Comparison of ENCODE assay signal across 7 cellular contexts in the genomic region with DNA sequence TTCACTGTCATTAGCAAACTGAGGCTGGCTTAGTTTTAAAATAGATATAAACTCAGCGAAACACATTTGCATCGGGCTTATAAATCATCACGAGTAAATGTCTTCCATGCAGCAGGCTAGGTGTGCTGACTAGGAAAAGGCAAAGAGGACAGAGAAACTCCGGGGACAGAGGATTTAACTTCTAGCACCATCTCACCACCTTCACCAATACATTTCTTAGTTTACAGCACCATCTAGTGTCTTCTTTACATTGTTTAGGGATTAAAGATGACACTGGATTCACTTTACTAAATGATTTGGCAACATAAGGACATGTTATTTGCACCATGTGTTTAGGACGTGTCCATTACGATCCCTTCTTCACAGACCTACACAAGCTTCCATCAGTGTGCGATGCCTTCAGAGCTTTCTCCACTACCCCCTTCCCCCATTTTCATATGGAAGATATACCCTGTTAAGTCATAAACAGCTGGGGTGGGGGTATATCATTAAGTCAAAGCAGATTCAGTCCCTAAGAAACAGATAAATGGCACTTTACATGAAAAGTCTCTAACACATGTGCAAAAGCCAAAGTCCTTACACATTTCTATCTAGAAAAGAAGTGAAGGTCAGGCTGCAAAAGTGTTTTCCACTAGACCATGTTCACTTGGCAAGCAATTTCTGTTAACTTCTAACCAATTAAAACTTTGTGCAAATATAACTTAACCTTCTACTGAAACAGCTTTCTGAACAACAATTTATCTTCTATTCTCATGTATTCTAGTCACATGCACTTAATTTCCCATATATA.
A peak's percentile ranks its signal among the peaks of the same experiment; 100 is the strongest.
DNase-seq lines count a peak whose midpoint lies in the region; FAIRE-seq and TF ChIP-seq lines count a peak whose summit lies in the region.

No MANE protein-coding gene starts in this region.

- H3K4me3 ChIP-seq in GM12864 (ENCODE audit: low read depth, low read length) (no peak overlapping the region), HFF-Myc (replicated peaks; ENCODE audit: low read depth, low read length) (no peak overlapping the region), stomach (no peak overlapping the region)

- TF ChIP-seq POLR2A in stomach (IDR thresholded peaks at IDR 0.05), result no peak

- DNase-seq in GM12864 (ENCODE audit: low read depth) (no peak), HFF-Myc (ENCODE audit: extremely low read depth, low read depth) (peak; percentile 49), NCI-H128 (lab: John Stamatoyannopoulos, UW; ENCODE audit: unreplicated experiment) (peak; percentile 10), SW 1271 (lab: John Stamatoyannopoulos, UW) (peak; percentile 5 to 44), frontal cortex (ENCODE audit: low spot score in 2 of 2) (peak; percentile 21 to 46), retina (peak; percentile 41), stomach (no peak)

- H3K9me3 ChIP-seq in stomach, result no peaks in the 10 kb centered on the region

- H3K36me3 ChIP-seq in stomach, result peaks cover 0 to 2% (median under 1%) of the 10 kb centered on the region in 4 donors

- peaks cover 14 to 74% (median 41%) of the 10 kb centered on the region in 4 donors for H3K4me1 ChIP-seq in stomach

- TF ChIP-seq CTCF in GM12864 (IDR thresholded peaks at IDR 0.05; ENCODE audit: low read depth, low read length, missing control alignments), result peak; percentile 38
- TF ChIP-seq CTCF in HFF-Myc (IDR thresholded peaks at IDR 0.05; ENCODE audit: low read depth, low read length, missing control alignments), result peak; percentile 21
- peak in 2 of 7 experiments; percentile 14 to 39 for TF ChIP-seq CTCF in stomach (IDR thresholded peaks at IDR 0.05)

- intact Hi-C loops in stomach (cut with DNase I; ENCODE audit: low total_unique reads), result loop anchor here (10.0 kb wide), 1 partner anchor 215 kb away; no protein-coding TSS in a partner anchor

- FAIRE-seq in frontal cortex (lab: Jason Lieb, UNC), result peak; percentile 8

- 47 to 57% (median 51%) methylated on average over 7 of the region's 7 CpGs for WGBS in stomach, 5 donors

- H3K27me3 ChIP-seq in stomach, result no peaks in the 10 kb centered on the region

- TF ChIP-seq EP300 in stomach (IDR thresholded peaks at IDR 0.05), result no peak

- H3K27ac ChIP-seq in stomach, result no peak overlapping the region

Comparison
In these comparisons a context has a peak if more than half of its experiments do, and no peak if none do; other contexts are left out.
1. DNase-seq: peak in HFF-Myc (single experiment), NCI-H128 (single experiment), SW 1271 (2 of 2), frontal cortex (2 of 2) and retina (single experiment); none in GM12864 (single experiment) and stomach (single experiment).